ENCODE assay signal across 23 cellular contexts in the genomic region with DNA sequence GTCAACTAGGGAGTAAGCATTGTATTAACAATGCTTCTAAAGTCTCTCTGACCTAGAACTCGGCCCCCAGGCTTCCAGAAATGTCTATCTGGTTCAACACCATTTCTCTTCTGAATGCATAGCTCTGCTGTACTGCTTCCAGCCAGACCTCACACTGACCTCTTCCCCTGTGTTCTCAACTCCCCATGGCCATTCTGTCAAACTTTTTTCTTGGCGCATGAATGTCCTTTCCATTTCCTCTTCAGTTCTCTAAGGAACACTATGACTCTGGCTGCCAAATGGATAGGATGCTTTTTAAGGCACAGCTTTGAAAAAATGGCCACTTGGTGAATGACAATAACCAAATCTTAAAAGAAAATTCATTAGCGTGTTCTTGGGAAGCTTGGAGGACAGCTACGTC.
"Had no signal": no experiment of that assay in that cellular context is flagged by ENCODE, and none has a peak within 500 bp of the region (broad histone marks: within the 10 kb centered on the region; RNA-seq: fewer than 3 reads in every experiment).

No MANE protein-coding gene starts in this region.

- H3K36me3 Mint-ChIP-seq: memory B cell; naive thymus-derived CD4-positive, alpha-beta T cell had no signal

- H3K4me3 Mint-ChIP-seq: dendritic cell treated with granulocyte-macrophage colony-stimulating factor and Interleukin-4, amounts not matched to agents 40 ng/mL and 50 ng/mL, for 4 days; effector memory CD8-positive, alpha-beta T cell; endodermal cell; memory B cell; naive thymus-derived CD4-positive, alpha-beta T cell had no signal

- H3K27me3 Mint-ChIP-seq: dendritic cell treated with granulocyte-macrophage colony-stimulating factor and Interleukin-4, amounts not matched to agents 40 ng/mL and 50 ng/mL, for 4 days; effector memory CD8-positive, alpha-beta T cell; memory B cell; naive thymus-derived CD4-positive, alpha-beta T cell had no signal

- H3K27ac Mint-ChIP-seq: dendritic cell treated with granulocyte-macrophage colony-stimulating factor and Interleukin-4, amounts not matched to agents 40 ng/mL and 50 ng/mL, for 4 days; effector memory CD8-positive, alpha-beta T cell; endodermal cell; memory B cell; naive thymus-derived CD4-positive, alpha-beta T cell had no signal

- H3K4me1 ChIP-seq: colonic mucosa, esophagus squamous epithelium, gastrocnemius medialis, heart right ventricle, left lung, lower lobe of right lung had no signal

- H3K4me3 ChIP-seq: colonic mucosa, esophagus squamous epithelium, gastrocnemius medialis, heart right ventricle, left lung, lower lobe of right lung had no signal

- H3K27ac ChIP-seq: colonic mucosa, epithelial cell of prostate, esophagus squamous epithelium, gastrocnemius medialis, heart right ventricle, left lung, lower lobe of right lung had no signal

- H3K9me3 Mint-ChIP-seq: effector memory CD8-positive, alpha-beta T cell; endodermal cell had no signal

- H3K4me1 Mint-ChIP-seq: endodermal cell, memory B cell had no signal

- H3K36me3 ChIP-seq: colonic mucosa, esophagus squamous epithelium, gastrocnemius medialis, heart right ventricle, left lung, lower lobe of right lung had no signal

- ATAC-seq: esophagus mucosa; gastrocnemius medialis; left cardiac atrium; left lung; lower lobe of right lung; naive thymus-derived CD4-positive, alpha-beta T cell had no signal

- DNase-seq: colonic mucosa; cortex of kidney; effector CD8-positive, alpha-beta T cell; effector memory CD8-positive, alpha-beta T cell; endodermal cell; esophagus squamous epithelium; foreskin fibroblast; foreskin melanocyte; gastrocnemius medialis; glutamatergic neuron; head of caudate nucleus; hippocampal formation; left cardiac atrium; left lung; lower lobe of right lung; mesendoderm; midbrain; naive thymus-derived CD4-positive, alpha-beta T cell had no signal

- H3K27me3 ChIP-seq: colonic mucosa, esophagus squamous epithelium, gastrocnemius medialis, heart right ventricle, left lung had no signal
